18 cellular contexts compared by ENCODE assay signal in the genomic region with DNA sequence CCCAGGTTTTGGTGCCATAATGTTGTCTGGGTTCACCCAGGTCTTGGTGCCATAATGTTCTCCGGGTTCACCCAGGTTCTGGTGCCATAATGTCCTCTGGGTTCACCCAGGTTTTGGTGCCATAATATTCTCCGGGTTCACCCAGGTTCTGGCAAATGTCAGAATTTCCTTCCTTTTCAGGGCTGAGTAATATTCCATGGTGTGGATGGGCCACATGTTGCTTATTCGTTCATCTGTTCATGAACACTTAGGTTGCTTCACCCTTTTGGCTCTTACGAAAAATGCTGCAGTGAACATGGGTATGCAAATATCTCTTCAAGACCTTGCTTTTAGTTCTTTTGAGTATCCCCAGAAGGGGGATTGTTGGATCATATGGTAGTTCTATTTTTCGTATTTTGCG.
"Had no signal": no experiment of that assay in that cellular context is flagged by ENCODE, and none has a peak within 500 bp of the region (broad histone marks: within the 10 kb centered on the region; RNA-seq: fewer than 3 reads in every experiment).

No MANE protein-coding gene starts in this region.

- H3K27me3 ChIP-seq: right lobe of liver, tibial artery, upper lobe of left lung, uterus had no signal

- H3K4me3 Mint-ChIP-seq: endodermal cell, mesothelial cell of epicardium, nephron progenitor cell had no signal

- DNase-seq: effector CD4-positive, alpha-beta T cell; endodermal cell; foreskin keratinocyte; kidney; left cardiac atrium; left ventricle myocardium inferior; nephron progenitor cell; retina; right lobe of liver; uterus had no signal

- H3K4me1 ChIP-seq: foreskin keratinocyte, uterus had no signal

- H3K36me3 Mint-ChIP-seq: memory B cell, mesothelial cell of epicardium had no signal

- H3K4me3 ChIP-seq: lower lobe of right lung, psoas muscle, right lobe of liver, tibial artery, upper lobe of left lung, uterus had no signal

- H3K36me3 ChIP-seq: left ventricle myocardium inferior, lower lobe of right lung, right lobe of liver, tibial artery, upper lobe of left lung, uterus had no signal

- ATAC-seq: foreskin keratinocyte had no signal

- H3K27ac Mint-ChIP-seq: memory B cell had no signal

- H3K9me3 Mint-ChIP-seq: memory B cell; stimulated activated memory B cell treated with anti-CD40 and anti-IgM and Interleukin-4, amounts not matched to agents 10 μg/mL and 1 μg/mL and 100 μg/mL, for 72 hours had no signal

- H3K9me3 ChIP-seq: left ventricle myocardium inferior, lower lobe of right lung, psoas muscle, right lobe of liver, tibial artery, upper lobe of left lung, uterus had no signal

- H3K27ac ChIP-seq: foreskin keratinocyte, lower lobe of right lung, psoas muscle, right lobe of liver, tibial artery, uterus had no signal

- H3K27me3 Mint-ChIP-seq: memory B cell; stimulated activated memory B cell treated with anti-CD40 and anti-IgM and Interleukin-4, amounts not matched to agents 10 μg/mL and 1 μg/mL and 100 μg/mL, for 72 hours; stimulated activated naive CD8-positive, alpha-beta T cell treated with anti-CD3 and anti-CD28 coated beads, Interleukin-15, Interleukin-2, amounts not matched to agents 100 ng/mL and 50 ng/mL, for 24 hours had no signal
